In the genomic region with DNA sequence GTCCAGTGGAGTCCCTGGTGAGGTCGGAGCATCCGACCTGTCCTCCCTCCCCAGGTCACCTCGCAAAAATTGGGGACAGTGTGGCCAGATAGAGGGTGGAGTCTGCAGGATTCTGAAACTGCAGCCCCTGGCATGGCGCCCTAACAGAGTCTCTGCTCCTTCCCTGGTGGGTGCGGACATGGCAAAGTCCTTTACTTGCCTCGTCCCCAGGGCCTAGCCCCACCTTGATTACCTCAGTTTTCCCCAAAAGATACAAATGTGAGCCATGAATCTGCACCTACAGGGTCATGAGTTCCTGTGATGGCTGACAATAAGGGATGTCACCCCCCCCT, we compare ENCODE assay signal across 8 cellular contexts. TPM values are rescaled to one million over a fixed set of nuclear protein-coding genes. Genes with fewer than 3 reads are reported as not detected.
DNase-seq lines count a peak whose midpoint lies in the region; TF ChIP-seq lines count a peak whose summit lies in the region.

No MANE protein-coding gene starts in this region.

- peak overlapping the region; percentile 33 for H3K4me3 ChIP-seq in HEK293 (ENCODE audit: low read depth, low read length)
- peak overlapping the region; percentile 56 for H3K4me3 ChIP-seq in SJSA1
- peak overlapping the region; percentile 71 to 83 for H3K4me3 ChIP-seq in stomach smooth muscle (ENCODE audit: low read length in 2 of 2)

- H3K4me1 Mint-ChIP-seq in glutamatergic neuron (ENCODE audit: low read depth, unreplicated experiment) = peaks cover 4% of the 10 kb centered on the region

- POLR2A ChIA-PET in HEK293 (lab: Yijun Ruan, JAX) = interaction anchor here (1.1 to 2.1 kb wide), 3 partner anchors 10 to 1327 kb away, joined by 3 to 34 read pairs (median 8); partner anchors contain the start of gene CYCS

- CTCF ChIA-PET in HEK293 (lab: Yijun Ruan, JAX) = interaction anchor here (0.6 to 1.6 kb wide), 16 partner anchors 8 to 244 kb away, joined by 3 to 8 read pairs (median 4); no protein-coding TSS in a partner anchor

- no peaks in the 10 kb centered on the region for H3K27me3 ChIP-seq in SJSA1 (replicated peaks)
- no peaks in the 10 kb centered on the region for H3K27me3 ChIP-seq in stomach smooth muscle (ENCODE audit: control insufficient read depth in 1 of 2, insufficient read depth in 2 of 2, low read length in 2 of 2)

- DNase-seq in GM10266 (ENCODE audit: extremely low spot score) (no peak), SJSA1 (ENCODE audit: low read depth in 1 of 2, low spot score in 2 of 2) (no peak), glutamatergic neuron (no peak), NCI-H146 treated with DMSO at 0.1 percent for 48 hours (lab: John Stamatoyannopoulos, UW; ENCODE audit: unreplicated experiment) (no peak), HT-29 (ENCODE audit: low spot score) (no peak), KBM-7 (no peak)

- H3K9me3 Mint-ChIP-seq in glutamatergic neuron (ENCODE audit: unreplicated experiment) = peaks cover 2% of the 10 kb centered on the region

- H3K27ac ChIP-seq in HEK293 (ENCODE audit: extremely low read depth, low read depth, low read length) (no peak overlapping the region; the same call in 1 of the 2 replicates), SJSA1 (no peak overlapping the region), stomach smooth muscle (ENCODE audit: low read length) (no peak overlapping the region)

- 0 out of 2 replicates have a peak, but pooled peaks cover 3% of the 10 kb centered on the region for H3K4me1 ChIP-seq in HEK293 (ENCODE audit: control insufficient read depth, insufficient read depth, low read length)
- peaks cover 5% of the 10 kb centered on the region; the same call in 1 of the 2 replicates for H3K4me1 ChIP-seq in SJSA1 (replicated peaks)
- H3K4me1 ChIP-seq in stomach smooth muscle (ENCODE audit: control insufficient read depth, insufficient read depth, low read length) = peaks cover 7% of the 10 kb centered on the region

- no peaks in the 10 kb centered on the region for H3K27me3 Mint-ChIP-seq in glutamatergic neuron (ENCODE audit: unreplicated experiment)

- H3K9me3 ChIP-seq in HEK293 (ENCODE audit: control insufficient read depth, insufficient read depth, low read depth, low read length) (no peaks in the 10 kb centered on the region), SJSA1 (replicated peaks) (no peaks in the 10 kb centered on the region), stomach smooth muscle (ENCODE audit: control insufficient read depth in 2 of 2, low read length in 2 of 2) (no peaks in the 10 kb centered on the region)

- no peaks in the 10 kb centered on the region for H3K36me3 Mint-ChIP-seq in glutamatergic neuron (ENCODE audit: unreplicated experiment)

- H3K36me3 ChIP-seq in HEK293 (ENCODE audit: control insufficient read depth in 2 of 2, insufficient read depth in 1 of 2, low read length in 2 of 2) (peaks cover 4 to 5% of the 10 kb centered on the region in 2 experiments; a peak in 2 of 3 replicates), SJSA1 (peaks cover 4% of the 10 kb centered on the region; the same call in 1 of the 2 replicates), stomach smooth muscle (ENCODE audit: control insufficient read depth in 2 of 2, insufficient read depth in 2 of 2, low read length in 2 of 2) (no peaks in the 10 kb centered on the region)

- H3K4me3 Mint-ChIP-seq in glutamatergic neuron (ENCODE audit: unreplicated experiment) = peak overlapping the region; percentile 56

- peak; percentile 6 for TF ChIP-seq CTCF in GM10266 (IDR thresholded peaks at IDR 0.05; ENCODE audit: control insufficient read depth, insufficient read depth, low read depth, missing control alignments)
- no peak for TF ChIP-seq CTCF in HEK293 (tag by site-specific recombination; IDR thresholded peaks at IDR 0.05)
- peak; percentile 11 for TF ChIP-seq CTCF in glutamatergic neuron (IDR thresholded peaks at IDR 0.05; ENCODE audit: partially characterized antibody, unreplicated experiment)

- H3K27ac Mint-ChIP-seq in glutamatergic neuron (ENCODE audit: unreplicated experiment) = no peak overlapping the region

- in situ Hi-C loops in KBM-7 (cut with MboI; ENCODE audit: low pct_unique_long_range_greater_than_20kb, low sequenced_read_pairs) = no loop called here

- peak overlapping the region; percentile 49 to 75 for H3K9ac ChIP-seq in stomach smooth muscle (ENCODE audit: low read length in 2 of 2)

TF ChIP-seq in HEK293, 187 proteins besides CTCF, POLR2A, EP300 and RAD21:
- TF ChIP-seq ZNF146 (tag by site-specific recombination; IDR thresholded peaks at IDR 0.05) (no peak), ZNF335 (tag by site-specific recombination; conservative IDR thresholded peaks at IDR 0.05) (peak; percentile 43), ZBTB48 (tag by site-specific recombination; IDR thresholded peaks at IDR 0.05) (0 out of 2 replicates have a peak, but pooled peaks have one; percentile 44), ZNF530 (tag by site-specific recombination; IDR thresholded peaks at IDR 0.05; ENCODE audit: low read depth) (no peak), ZFP37 (tag by site-specific recombination; IDR thresholded peaks at IDR 0.05) (no peak), ZNF776 (tag by site-specific recombination; IDR thresholded peaks at IDR 0.05; ENCODE audit: borderline replicate concordance) (no peak)
- TF ChIP-seq, protein P1, sequence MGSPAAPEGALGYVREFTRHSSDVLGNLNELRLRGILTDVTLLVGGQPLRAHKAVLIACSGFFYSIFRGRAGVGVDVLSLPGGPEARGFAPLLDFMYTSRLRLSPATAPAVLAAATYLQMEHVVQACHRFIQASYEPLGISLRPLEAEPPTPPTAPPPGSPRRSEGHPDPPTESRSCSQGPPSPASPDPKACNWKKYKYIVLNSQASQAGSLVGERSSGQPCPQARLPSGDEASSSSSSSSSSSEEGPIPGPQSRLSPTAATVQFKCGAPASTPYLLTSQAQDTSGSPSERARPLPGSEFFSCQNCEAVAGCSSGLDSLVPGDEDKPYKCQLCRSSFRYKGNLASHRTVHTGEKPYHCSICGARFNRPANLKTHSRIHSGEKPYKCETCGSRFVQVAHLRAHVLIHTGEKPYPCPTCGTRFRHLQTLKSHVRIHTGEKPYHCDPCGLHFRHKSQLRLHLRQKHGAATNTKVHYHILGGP (tag by site-specific recombination; IDR thresholded peaks at IDR 0.05) = no peak
TF ChIP-seq in HEK293: peak in this region for 2.

RNA-seq across cellular contexts. Expression of gene NPVF, which starts 47.7 kb away (rescaled TPM):
- not detected in 2 replicates for total RNA-seq in SJSA1 (2014; rRNA removed; shearing (Covaris generic))
- not detected for total RNA-seq in glutamatergic neuron (ENCODE audit: unreplicated experiment)
- total RNA-seq in HT-29 (2014; rRNA removed; shearing (Covaris generic)) = not detected in 2 replicates

RNA-seq across cellular contexts. Expression of gene CYCS, which starts 55.5 kb away (rescaled TPM):
- total RNA-seq in SJSA1 (2014; rRNA removed; shearing (Covaris generic)) = 144 and 170 TPM in 2 replicates
- total RNA-seq in glutamatergic neuron (ENCODE audit: unreplicated experiment) = 127 TPM
- total RNA-seq in HT-29 (2014; rRNA removed; shearing (Covaris generic)) = 45.2 and 56.8 TPM in 2 replicates
